In genomic region chr7:44173911-44174693, GRCh38 we compare ENCODE assay signal across 22 cellular contexts. TPM values are rescaled to one million over a fixed set of nuclear protein-coding genes. Genes with fewer than 3 reads are reported as not detected.
DNase-seq lines count a peak whose midpoint lies in the region; ATAC-seq and TF ChIP-seq lines count a peak whose summit lies in the region.
"Had no signal": no experiment of that assay in that cellular context is flagged by ENCODE, and none has a peak within 500 bp of the region (broad histone marks: within the 10 kb centered on the region; RNA-seq: fewer than 3 reads in every experiment).

No MANE protein-coding gene starts in this region.

- H3K9me3 ChIP-seq in sigmoid colon = no peaks in the 10 kb centered on the region
- H3K9me3 ChIP-seq: BE2C had no signal

- no peaks in the 10 kb centered on the region for H3K27me3 ChIP-seq in sigmoid colon
- H3K27me3 ChIP-seq: BE2C had no signal

- no peak overlapping the region for H3K4me3 ChIP-seq in coronary artery
- no peak overlapping the region for H3K4me3 ChIP-seq in sigmoid colon
- H3K4me3 ChIP-seq: GM12878, GM23338 had no signal

- no peaks in the 10 kb centered on the region for H3K4me1 ChIP-seq in sigmoid colon

- TF ChIP-seq RAD21 in Ishikawa (IDR thresholded peaks at IDR 0.05; ENCODE audit: low read depth) = no peak

- H3K36me3 ChIP-seq in sigmoid colon = no peaks in the 10 kb centered on the region
- H3K36me3 ChIP-seq: BE2C had no signal

- TF ChIP-seq EP300 in Ishikawa (IDR thresholded peaks at IDR 0.05; ENCODE audit: borderline replicate concordance) (peak; percentile 70; the same call in 1 of the 2 replicates), sigmoid colon (IDR thresholded peaks at IDR 0.05) (no peak)

- no peak for ATAC-seq in left lobe of liver
- ATAC-seq in HG02981 (IDR thresholded peaks at IDR 0.05; ENCODE audit: unreplicated experiment) = no peak
- ATAC-seq: GM12878, GM23338, HCT116 had no signal

- TF ChIP-seq POLR2A in sigmoid colon (IDR thresholded peaks at IDR 0.05) = no peak

- WGBS in sigmoid colon, 2 donors = 51 to 64% methylated on average over 3 of the region's 3 CpGs

- intact Hi-C loops in sigmoid colon (cut with DNase I) = no loop called here

- DNase-seq in coronary artery (ENCODE audit: low spot score) (peak; percentile 28), left lobe of liver (ENCODE audit: low spot score) (peak; percentile 11), T1000 (lab: John Stamatoyannopoulos, UW) (no peak), sigmoid colon (no peak)
- DNase-seq: ACHN; BE2C; C1 segment of cervical spinal cord; CD4-positive, CD25-positive, alpha-beta regulatory T cell; CD8-positive, alpha-beta memory T cell; COR-L47; DMS 273 treated with DMSO at 0.1 percent for 48 hours; DMS53; DND-41; EL; IMR-90; KG1 had no signal

- H3K27ac ChIP-seq in coronary artery (no peak overlapping the region), sigmoid colon (no peak overlapping the region)

- TF ChIP-seq CTCF in coronary artery (IDR thresholded peaks at IDR 0.05) = no peak
- TF ChIP-seq CTCF in sigmoid colon (IDR thresholded peaks at IDR 0.05) = no peak

TF ChIP-seq in Ishikawa, 13 proteins besides CTCF, POLR2A, EP300 and RAD21:
- TF ChIP-seq EGR1 (IDR thresholded peaks at IDR 0.05) = no peak
- TF ChIP-seq REST (IDR thresholded peaks at IDR 0.05; ENCODE audit: low read depth) = no peak
- no peak for TF ChIP-seq CREB1 (IDR thresholded peaks at IDR 0.05; ENCODE audit: low read depth)
- TF ChIP-seq TEAD4 (IDR thresholded peaks at IDR 0.05) = 0 out of 2 replicates have a peak, but pooled peaks have one; percentile 33
- peak; percentile 60 for TF ChIP-seq MAX (IDR thresholded peaks at IDR 0.05)
- TF ChIP-seq TAF1 (IDR thresholded peaks at IDR 0.05; ENCODE audit: low read depth) = no peak
- no peak; the same call in 1 of the 2 replicates for TF ChIP-seq TCF12 (IDR thresholded peaks at IDR 0.05; ENCODE audit: low read depth)
- TF ChIP-seq FOXM1 (IDR thresholded peaks at IDR 0.05; ENCODE audit: borderline replicate concordance, low read depth) = peak; percentile 49; the same call in 1 of the 2 replicates
- peak; percentile 60; the same call in 1 of the 2 replicates for TF ChIP-seq ZBTB7A (IDR thresholded peaks at IDR 0.05; ENCODE audit: low read depth)
- TF ChIP-seq NFIC (IDR thresholded peaks at IDR 0.05) = peak; percentile 74
- TF ChIP-seq USF1 (IDR thresholded peaks at IDR 0.05) = peak; percentile 27; the same call in 1 of the 2 replicates
- TF ChIP-seq YY1 (IDR thresholded peaks at IDR 0.05; ENCODE audit: low read depth) = no peak
- no peak for TF ChIP-seq CEBPB (IDR thresholded peaks at IDR 0.05)

RNA-seq across cellular contexts. Expression of gene GCK, which starts 15.1 kb away (rescaled TPM):
- total RNA-seq in left lobe of liver = 1.7 TPM
- total RNA-seq in sigmoid colon = 1 to 10 TPM in 2 of 4 donors, under 1 TPM in 1, not detected in 1; 0.27 to 1.8 (median 1.4) TPM
- under 1 TPM in 2 of 3 donors, not detected in 1; 0.32 to 0.60 TPM for polyA plus RNA-seq in sigmoid colon
- total RNA-seq: CD4-positive, CD25-positive, alpha-beta regulatory T cell; G401; GM12878 had no signal

RNA-seq across cellular contexts. Expression of gene YKT6, which starts 26.7 kb away (rescaled TPM):
- 19.9 TPM for total RNA-seq in left lobe of liver
- total RNA-seq in sigmoid colon = 10 to 100 TPM; 39.2 to 50.1 (median 44.5) TPM
- polyA plus RNA-seq in sigmoid colon = 10 to 100 TPM; 63.1 to 95.5 (median 73.3) TPM

RNA-seq across cellular contexts. Expression of gene MYL7, which starts 33.0 kb away (rescaled TPM):
- total RNA-seq in left lobe of liver = not detected
- not detected for total RNA-seq in sigmoid colon
- polyA plus RNA-seq in sigmoid colon = 1 to 10 TPM in 1 of 3 donors, under 1 TPM in 1, not detected in 1; 0.39 to 7.2 TPM
- total RNA-seq: CD4-positive, CD25-positive, alpha-beta regulatory T cell; CD8-positive, alpha-beta memory T cell; GM12878; GM23338; IMR-90 had no signal
- polyA plus RNA-seq: CD4-positive, CD25-positive, alpha-beta regulatory T cell; CD8-positive, alpha-beta memory T cell had no signal

RNA-seq across cellular contexts. Expression of gene POLD2, which starts 50.8 kb away (rescaled TPM):
- total RNA-seq in left lobe of liver (78.3 TPM), sigmoid colon (10 to 100 TPM; 20.3 to 40.5 (median 29.5) TPM)
- polyA plus RNA-seq in sigmoid colon = 10 to 100 TPM; 31.9 to 91.2 (median 39.0) TPM

Comparison
In these comparisons a context has a peak if more than half of its experiments do, and no peak if none do; other contexts are left out.
1. DNase-seq: peak in coronary artery (single experiment) and left lobe of liver (single experiment); none in T1000 (single experiment) and sigmoid colon (single experiment).